20 cellular contexts compared by ENCODE assay signal in genomic region chr3:111496894-111497559, GRCh38. TPM values are rescaled to one million over a fixed set of nuclear protein-coding genes. Genes with fewer than 3 reads are reported as not detected.
"Had no signal": no experiment of that assay in that cellular context is flagged by ENCODE, and none has a peak within 500 bp of the region (broad histone marks: within the 10 kb centered on the region; RNA-seq: fewer than 3 reads in every experiment).

No MANE protein-coding gene starts in this region.

- H3K36me3 ChIP-seq: neutrophil, pancreas, stomach had no signal

- H3K27me3 Mint-ChIP-seq: activated CD4-positive, alpha-beta T cell treated with anti-CD3 and anti-CD28 coated beads, Interleukin-2, amount 10 ng/mL, durations not matched to agents 7 days and 5 days; brain; memory B cell; type B pancreatic cell had no signal

- H3K27ac Mint-ChIP-seq: activated CD4-positive, alpha-beta T cell treated with anti-CD3 and anti-CD28 coated beads, Interleukin-2, amount 10 ng/mL, durations not matched to agents 7 days and 5 days; activated naive CD4-positive, alpha-beta T cell treated with anti-CD3 and anti-CD28 coated beads for 36 hours; brain; memory B cell; stimulated activated effector memory CD8-positive, alpha-beta T cell treated with anti-CD3 and anti-CD28 coated beads, Interleukin-12 subunit alpha, Interleukin-12 subunit beta, amount 100 ng/mL, for 72 hours; type B pancreatic cell had no signal

- DNase-seq: activated CD4-positive, alpha-beta T cell treated with anti-CD3 and anti-CD28 coated beads, Interleukin-2, amount 10 ng/mL, durations not matched to agents 7 days and 5 days; activated CD8-positive, alpha-beta memory T cell treated with anti-CD3 and anti-CD28 coated beads, Interleukin-2, amount 50 U/mL, for 4 hours; activated naive CD4-positive, alpha-beta T cell treated with anti-CD3 and anti-CD28 coated beads for 36 hours; activated T-cell treated with anti-CD3 and anti-CD28 coated beads, Interleukin-2, amount 50 U/mL, for 4 hours; anterior cingulate cortex; central memory CD4-positive, alpha-beta T cell; dorsolateral prefrontal cortex; foreskin fibroblast; left ventricle myocardium superior; pancreas; stimulated activated CD4-positive, alpha-beta T cell treated with anti-CD3 and anti-CD28 coated beads, Interleukin-4, amount 100 ng/mL, for 1 hour; stomach had no signal

- H3K9me3 Mint-ChIP-seq: memory B cell, type B pancreatic cell had no signal

- H3K4me1 Mint-ChIP-seq: activated CD4-positive, alpha-beta T cell treated with anti-CD3 and anti-CD28 coated beads, Interleukin-2, amount 10 ng/mL, durations not matched to agents 7 days and 5 days; brain; memory B cell had no signal

- H3K27ac ChIP-seq: dorsolateral prefrontal cortex, epithelial cell of prostate, neutrophil, pancreas, stomach had no signal

- H3K4me1 ChIP-seq: pancreas, stomach had no signal

- H3K4me3 ChIP-seq: dorsolateral prefrontal cortex, pancreas, smooth muscle cell, stomach had no signal

- H3K4me2 ChIP-seq: smooth muscle cell had no signal

- H3K36me3 Mint-ChIP-seq: brain; memory B cell; stimulated activated effector memory CD8-positive, alpha-beta T cell treated with anti-CD3 and anti-CD28 coated beads, Interleukin-12 subunit alpha, Interleukin-12 subunit beta, amount 100 ng/mL, for 72 hours; type B pancreatic cell had no signal

- H3K9me3 ChIP-seq: neutrophil, pancreas had no signal

- H3K27me3 ChIP-seq: dorsolateral prefrontal cortex, neutrophil, pancreas, stomach had no signal

- H3K4me3 Mint-ChIP-seq: activated CD4-positive, alpha-beta T cell treated with anti-CD3 and anti-CD28 coated beads, Interleukin-2, amount 10 ng/mL, durations not matched to agents 7 days and 5 days; activated naive CD4-positive, alpha-beta T cell treated with anti-CD3 and anti-CD28 coated beads for 36 hours; activated T-cell treated with anti-CD3 and anti-CD28 coated beads, Interleukin-2, amount 50 U/mL, for 4 hours; brain; memory B cell; stimulated activated effector memory CD8-positive, alpha-beta T cell treated with anti-CD3 and anti-CD28 coated beads, Interleukin-12 subunit alpha, Interleukin-12 subunit beta, amount 100 ng/mL, for 72 hours; type B pancreatic cell had no signal

RNA-seq across cellular contexts. Expression of gene CD96, which starts 45.0 kb away (rescaled TPM):
- total RNA-seq: glomerular endothelial cell had no signal
